ENCODE assay signal across 6 cellular contexts in the genomic region with DNA sequence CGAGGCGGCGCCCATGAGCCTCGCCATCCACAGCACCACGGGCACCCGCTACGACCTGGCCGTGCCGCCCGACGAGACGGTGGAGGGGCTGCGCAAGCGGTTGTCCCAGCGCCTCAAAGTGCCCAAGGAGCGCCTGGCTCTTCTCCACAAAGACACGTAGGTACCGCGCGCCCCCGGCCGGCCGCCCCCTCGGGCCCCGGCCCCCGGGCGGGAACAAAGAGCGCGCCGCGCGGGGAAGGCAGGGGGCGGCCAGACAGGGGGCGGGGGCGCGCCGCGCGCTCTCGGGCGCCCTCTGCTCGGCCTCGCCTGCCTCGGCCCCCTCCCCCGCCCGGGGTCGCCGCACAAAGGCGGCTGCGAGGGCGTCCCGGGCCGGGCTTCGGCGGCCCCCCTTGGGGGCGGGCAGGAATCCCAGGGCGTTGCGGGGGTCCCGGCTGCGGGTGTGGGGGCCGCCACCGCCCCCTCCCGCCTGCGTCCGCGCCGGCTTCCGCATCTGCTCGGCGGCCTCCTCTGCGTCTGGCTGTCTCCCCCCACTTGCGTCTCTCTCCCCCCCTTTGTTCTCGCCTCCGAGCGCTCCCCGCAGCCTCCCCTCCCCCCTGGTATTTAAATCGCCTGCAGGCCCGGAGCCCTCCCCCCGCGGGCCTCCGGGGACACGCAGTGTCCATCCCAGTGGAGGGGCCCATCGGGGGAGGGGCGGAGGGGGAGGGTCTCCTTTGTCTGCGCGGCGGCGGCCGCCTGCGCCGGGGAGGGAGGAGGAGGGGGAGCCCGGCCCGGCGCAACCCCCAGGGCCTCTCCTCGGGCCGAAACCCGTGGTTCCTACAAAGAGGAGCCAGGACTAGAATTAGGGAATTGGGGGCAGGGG. TPM values are rescaled to one million over a fixed set of nuclear protein-coding genes. Genes with fewer than 3 reads are reported as not detected.
DNase-seq lines count a peak whose midpoint lies in the region; ATAC-seq and TF ChIP-seq lines count a peak whose summit lies in the region.

No MANE protein-coding gene starts in this region.

- no peaks in the 10 kb centered on the region for H3K9me3 Mint-ChIP-seq in activated CD4-positive, alpha-beta T cell treated with anti-CD3 and anti-CD28 coated beads, Interleukin-2, amount 10 ng/mL, durations not matched to agents 24 days and 14 days
- peaks cover 12% of the 10 kb centered on the region for H3K9me3 Mint-ChIP-seq in glutamatergic neuron (ENCODE audit: unreplicated experiment)

- peak overlapping the region; percentile 97 for H3K4me3 Mint-ChIP-seq in activated CD4-positive, alpha-beta T cell treated with anti-CD3 and anti-CD28 coated beads, Interleukin-2, amount 10 ng/mL, durations not matched to agents 24 days and 14 days
- H3K4me3 Mint-ChIP-seq in glutamatergic neuron (ENCODE audit: unreplicated experiment): peak overlapping the region; percentile 94

- peak overlapping the region; percentile 90 for H3K27ac Mint-ChIP-seq in activated CD4-positive, alpha-beta T cell treated with anti-CD3 and anti-CD28 coated beads, Interleukin-2, amount 10 ng/mL, durations not matched to agents 24 days and 14 days
- peak overlapping the region; percentile 94 for H3K27ac Mint-ChIP-seq in glutamatergic neuron (ENCODE audit: unreplicated experiment)

- H3K36me3 ChIP-seq in skeletal muscle tissue (ENCODE audit: control insufficient read depth in 3 of 3, insufficient read depth in 3 of 3, low read length in 3 of 3): peaks cover 15 to 26% (median 19%) of the 10 kb centered on the region in 3 donors

- peaks cover 46 to 62% (median 61%) of the 10 kb centered on the region in 3 donors for H3K4me1 ChIP-seq in skeletal muscle tissue (ENCODE audit: control insufficient read depth in 3 of 3, insufficient read depth in 3 of 3, low read length in 3 of 3)

- H3K9ac ChIP-seq in skeletal muscle tissue (ENCODE audit: low read depth in 1 of 3, low read length in 3 of 3): peak overlapping the region; percentile 20 to 83 (median 69)

- peaks cover 16% of the 10 kb centered on the region for H3K4me1 Mint-ChIP-seq in activated CD4-positive, alpha-beta T cell treated with anti-CD3 and anti-CD28 coated beads, Interleukin-2, amount 10 ng/mL, durations not matched to agents 24 days and 14 days
- peaks cover 8% of the 10 kb centered on the region for H3K4me1 Mint-ChIP-seq in glutamatergic neuron (ENCODE audit: low read depth, unreplicated experiment)

- intact Hi-C loops in activated CD4-positive, alpha-beta T cell treated with anti-CD3 and anti-CD28 coated beads, Interleukin-2, amount 10 ng/mL, durations not matched to agents 24 days and 14 days (cut with micrococcal nuclease): no loop called here

- no peak for TF ChIP-seq CTCF in glutamatergic neuron (IDR thresholded peaks at IDR 0.05; ENCODE audit: partially characterized antibody, unreplicated experiment)

- DNase-seq in NK-92 treated with Interleukin-12 subunit alpha and Interleukin-12 subunit beta, amount 100 ng/mL, for 24 hours (lab: John Stamatoyannopoulos, UW): peak; percentile 62
- DNase-seq in NK-92 (lab: John Stamatoyannopoulos, UW; ENCODE audit: unreplicated experiment) (no peak), glutamatergic neuron (peak; percentile 95)
- DNase-seq in activated CD4-positive, alpha-beta T cell treated with anti-CD3 and anti-CD28 coated beads, Interleukin-2, amount 10 ng/mL, durations not matched to agents 24 days and 14 days: peak; percentile 84

- peaks cover 34% of the 10 kb centered on the region for H3K36me3 Mint-ChIP-seq in activated CD4-positive, alpha-beta T cell treated with anti-CD3 and anti-CD28 coated beads, Interleukin-2, amount 10 ng/mL, durations not matched to agents 24 days and 14 days (ENCODE audit: low read depth)
- H3K36me3 Mint-ChIP-seq in glutamatergic neuron (ENCODE audit: unreplicated experiment): no peaks in the 10 kb centered on the region

- H3K27me3 Mint-ChIP-seq in activated CD4-positive, alpha-beta T cell treated with anti-CD3 and anti-CD28 coated beads, Interleukin-2, amount 10 ng/mL, durations not matched to agents 24 days and 14 days: no peaks in the 10 kb centered on the region
- peaks cover 10% of the 10 kb centered on the region for H3K27me3 Mint-ChIP-seq in glutamatergic neuron (ENCODE audit: unreplicated experiment)

- peak overlapping the region; percentile 69 to 74 (median 72) for H3K4me3 ChIP-seq in skeletal muscle tissue (ENCODE audit: low read length in 3 of 3)

- no peaks in the 10 kb centered on the region for H3K9me3 ChIP-seq in skeletal muscle tissue (ENCODE audit: control insufficient read depth in 3 of 3, low read length in 3 of 3)

- ATAC-seq in HG02970 (IDR thresholded peaks at IDR 0.05; ENCODE audit: low FRiP score, unreplicated experiment): no peak

- no peaks in the 10 kb centered on the region for H3K27me3 ChIP-seq in skeletal muscle tissue (ENCODE audit: control insufficient read depth in 3 of 3, insufficient read depth in 3 of 3, low read length in 3 of 3)

- peak overlapping the region; percentile 100 for H3K27ac ChIP-seq in skeletal muscle tissue (ENCODE audit: low read depth, low read length)

RNA-seq across cellular contexts. Expression of a gene that starts 2.2 kb away (rescaled TPM):
- 72.3 and 82.4 TPM in 2 replicates for total RNA-seq in activated CD4-positive, alpha-beta T cell treated with anti-CD3 and anti-CD28 coated beads, Interleukin-2, amount 10 ng/mL, durations not matched to agents 24 days and 14 days
- total RNA-seq in glutamatergic neuron (ENCODE audit: unreplicated experiment) (325 TPM), skeletal muscle tissue (5.2 TPM)

RNA-seq across cellular contexts. Expression of a gene that starts 9.1 kb away (rescaled TPM):
- 254 and 269 TPM in 2 replicates for total RNA-seq in activated CD4-positive, alpha-beta T cell treated with anti-CD3 and anti-CD28 coated beads, Interleukin-2, amount 10 ng/mL, durations not matched to agents 24 days and 14 days
- total RNA-seq in glutamatergic neuron (ENCODE audit: unreplicated experiment) (129 TPM), skeletal muscle tissue (24.5 TPM)

RNA-seq across cellular contexts. Expression of a gene that starts 12.8 kb away (rescaled TPM):
- total RNA-seq in activated CD4-positive, alpha-beta T cell treated with anti-CD3 and anti-CD28 coated beads, Interleukin-2, amount 10 ng/mL, durations not matched to agents 24 days and 14 days: 1.7 and 1.9 TPM in 2 replicates
- total RNA-seq in glutamatergic neuron (ENCODE audit: unreplicated experiment): 74.7 TPM
- total RNA-seq in skeletal muscle tissue: not detected

RNA-seq across cellular contexts. Expression of a gene that starts 18.5 kb away (rescaled TPM):
- total RNA-seq in activated CD4-positive, alpha-beta T cell treated with anti-CD3 and anti-CD28 coated beads, Interleukin-2, amount 10 ng/mL, durations not matched to agents 24 days and 14 days: 237 TPM in 2 replicates
- total RNA-seq in glutamatergic neuron (ENCODE audit: unreplicated experiment) (341 TPM), skeletal muscle tissue (413 TPM)

RNA-seq across cellular contexts. Expression of a gene that starts 24.7 kb away (rescaled TPM):
- 115 and 126 TPM in 2 replicates for total RNA-seq in activated CD4-positive, alpha-beta T cell treated with anti-CD3 and anti-CD28 coated beads, Interleukin-2, amount 10 ng/mL, durations not matched to agents 24 days and 14 days
- total RNA-seq in glutamatergic neuron (ENCODE audit: unreplicated experiment) (17.3 TPM), skeletal muscle tissue (9.4 TPM)

Comparison
In these comparisons a context has a peak if more than half of its experiments do, and no peak if none do; other contexts are left out.
1. RNA of a gene that starts 2.2 kb away (total RNA-seq): 325 TPM in glutamatergic neuron (single experiment) and 72.3 to 82.4 TPM in activated CD4-positive, alpha-beta T cell treated with anti-CD3 and anti-CD28 coated beads, Interleukin-2, amount 10 ng/mL, durations not matched to agents 24 days and 14 days; 5.2 TPM in skeletal muscle tissue (single experiment); every median in the first group is over 10 times any median in the second.
2. RNA of a gene that starts 12.8 kb away (total RNA-seq): 74.7 TPM in glutamatergic neuron (single experiment); 1.7 to 1.9 TPM in activated CD4-positive, alpha-beta T cell treated with anti-CD3 and anti-CD28 coated beads, Interleukin-2, amount 10 ng/mL, durations not matched to agents 24 days and 14 days and not detected in skeletal muscle tissue (single experiment); every median in the first group is over 10 times any median in the second.